In genomic region chr3:124982855-124983254, GRCh38 we compare ENCODE assay signal across 29 cellular contexts. TPM values are rescaled to one million over a fixed set of nuclear protein-coding genes. Genes with fewer than 3 reads are reported as not detected.
"Had no signal": no experiment of that assay in that cellular context is flagged by ENCODE, and none has a peak within 500 bp of the region (broad histone marks: within the 10 kb centered on the region; RNA-seq: fewer than 3 reads in every experiment).

No MANE protein-coding gene starts in this region.

- H3K4me3 ChIP-seq: coronary artery, hepatocyte, left lung, sigmoid colon, smooth muscle cell, tibial artery had no signal

- H3K27me3 ChIP-seq: hepatocyte, left lung, sigmoid colon, tibial artery had no signal

- H3K9me3 Mint-ChIP-seq: activated B cell treated with CpG ODN at 0.5 μM for 24 hours; activated naive CD4-positive, alpha-beta T cell treated with anti-CD3 and anti-CD28 coated beads for 36 hours; memory B cell; neural crest cell; stimulated activated naive CD8-positive, alpha-beta T cell treated with anti-CD3 and anti-CD28 coated beads, Interleukin-15, amount 100 ng/mL, for 72 hours had no signal

- H2AFZ ChIP-seq: hepatocyte had no signal

- DNase-seq: activated B cell treated with CpG ODN at 0.5 μM for 24 hours; activated CD4-positive, alpha-beta T cell treated with anti-CD3 and anti-CD28 coated beads for 36 hours; activated CD4-positive, alpha-beta T cell treated with anti-CD3 and anti-CD28 coated beads, Interleukin-2, amount 50 U/mL, for 48 hours; activated naive CD4-positive, alpha-beta T cell treated with anti-CD3 and anti-CD28 coated beads for 36 hours; activated T-cell treated with anti-CD3 and anti-CD28 coated beads, Interleukin-2, amount 50 U/mL, for 48 hours; amygdala; cerebellar nuclear complex; effector CD4-positive, alpha-beta T cell; foreskin melanocyte; kidney glomerular epithelial cell; left lung; naive B cell; occipital lobe; posterior cingulate gyrus; sigmoid colon; stimulated activated CD4-positive, alpha-beta T cell treated with anti-CD3 and anti-CD28 coated beads, Interleukin-4, amount 100 ng/mL, for 1 hour; stimulated activated naive CD8-positive, alpha-beta T cell treated with anti-CD3 and anti-CD28 coated beads, Interleukin-15, amount 100 ng/mL, for 72 hours; T1000; tibial artery had no signal

- H3K4me1 Mint-ChIP-seq: activated CD4-positive, alpha-beta T cell treated with anti-CD3 and anti-CD28 coated beads for 36 hours; naive B cell; neural crest cell; stimulated activated naive CD8-positive, alpha-beta T cell treated with anti-CD3 and anti-CD28 coated beads, Interleukin-15, amount 100 ng/mL, for 72 hours had no signal

- ATAC-seq: activated CD4-positive, alpha-beta T cell treated with anti-CD3 and anti-CD28 coated beads for 36 hours; left lung; stimulated activated naive CD8-positive, alpha-beta T cell treated with anti-CD3 and anti-CD28 coated beads, Interleukin-15, amount 100 ng/mL, for 72 hours had no signal

- H3K79me2 ChIP-seq: hepatocyte had no signal

- H3K9me3 ChIP-seq: left lung, sigmoid colon, tibial artery had no signal

- H3K4me2 ChIP-seq: hepatocyte, smooth muscle cell had no signal

- H3K27ac Mint-ChIP-seq: activated B cell treated with CpG ODN at 0.5 μM for 24 hours; activated CD4-positive, alpha-beta T cell treated with anti-CD3 and anti-CD28 coated beads for 36 hours; activated naive CD4-positive, alpha-beta T cell treated with anti-CD3 and anti-CD28 coated beads for 36 hours; memory B cell had no signal

- H3K4me3 Mint-ChIP-seq: activated B cell treated with CpG ODN at 0.5 μM for 24 hours; activated CD4-positive, alpha-beta T cell treated with anti-CD3 and anti-CD28 coated beads for 36 hours; activated naive CD4-positive, alpha-beta T cell treated with anti-CD3 and anti-CD28 coated beads for 36 hours; memory B cell; naive B cell; neural crest cell; stimulated activated naive CD8-positive, alpha-beta T cell treated with anti-CD3 and anti-CD28 coated beads, Interleukin-15, amount 100 ng/mL, for 72 hours had no signal

- H3K36me3 ChIP-seq: left lung had no signal

- H3K27ac ChIP-seq: hepatocyte, tibial artery had no signal

- H3K27me3 Mint-ChIP-seq: activated B cell treated with CpG ODN at 0.5 μM for 24 hours; activated CD4-positive, alpha-beta T cell treated with anti-CD3 and anti-CD28 coated beads for 36 hours; memory B cell; naive B cell; stimulated activated naive CD8-positive, alpha-beta T cell treated with anti-CD3 and anti-CD28 coated beads, Interleukin-15, amount 100 ng/mL, for 72 hours had no signal

- FAIRE-seq: bronchial epithelial cell, endometrium, urothelium cell line had no signal

RNA-seq across cellular contexts. Expression of gene MUC13, which starts 48.3 kb away (rescaled TPM):
- total RNA-seq: activated B cell treated with CpG ODN at 0.5 μM for 24 hours; activated CD4-positive, alpha-beta T cell treated with anti-CD3 and anti-CD28 coated beads for 36 hours; activated naive CD4-positive, alpha-beta T cell treated with anti-CD3 and anti-CD28 coated beads for 36 hours; bronchial epithelial cell; neural crest cell; occipital lobe; renal cortical epithelial cell; T-helper 1 cell treated with Interleukin-12 subunit alpha and Interleukin-12 subunit beta and Interleukin-4 antibody, amounts not matched to agents 30 ng/mL and 1 ng/mL, for 36 hours had no signal
- polyA plus RNA-seq: smooth muscle cell had no signal
